Comparison of ENCODE assay signal across 13 cellular contexts in genomic region chr6:41527721-41528408, GRCh38. TPM values are rescaled to one million over a fixed set of nuclear protein-coding genes. Genes with fewer than 3 reads are reported as not detected.
DNase-seq lines count a peak whose midpoint lies in the region; ATAC-seq and TF ChIP-seq lines count a peak whose summit lies in the region.
"Had no signal": no experiment of that assay in that cellular context is flagged by ENCODE, and none has a peak within 500 bp of the region (broad histone marks: within the 10 kb centered on the region; RNA-seq: fewer than 3 reads in every experiment).

No MANE protein-coding gene starts in this region.

- POLR2A ChIA-PET in activated CD4-positive, alpha-beta memory T cell treated with anti-CD3 and anti-CD28 coated beads for 36 hours (lab: Charles Lee), result no interaction called here

- H3K4me3 ChIP-seq in osteoblast (ENCODE audit: insufficient read depth, low read length), result peak overlapping the region; percentile 37

- H3K27ac Mint-ChIP-seq in endothelial cell (ENCODE audit: unreplicated experiment), result peak overlapping the region; percentile 52
- H3K27ac Mint-ChIP-seq in activated CD4-positive, alpha-beta memory T cell treated with anti-CD3 and anti-CD28 coated beads for 36 hours, result no peak overlapping the region
- H3K27ac Mint-ChIP-seq: activated T-helper 17 cell treated with anti-CD3 and anti-CD28 coated beads, Interleukin-2, amount 50 U/mL, for 72 hours; effector memory CD8-positive, alpha-beta T cell had no signal

- peak overlapping the region; percentile 67 for H3K4me2 ChIP-seq in osteoblast (ENCODE audit: insufficient read depth, low read length)

- no peak overlapping the region for H3K27ac ChIP-seq in osteoblast (ENCODE audit: low read depth, low read length)

- H4K20me1 ChIP-seq in osteoblast (ENCODE audit: insufficient read depth, low read length), result no peaks in the 10 kb centered on the region

- no peaks in the 10 kb centered on the region for H3K9me3 Mint-ChIP-seq in endothelial cell (ENCODE audit: unreplicated experiment)
- H3K9me3 Mint-ChIP-seq in activated CD4-positive, alpha-beta memory T cell treated with anti-CD3 and anti-CD28 coated beads for 36 hours, result no peaks in the 10 kb centered on the region
- H3K9me3 Mint-ChIP-seq: activated T-helper 17 cell treated with anti-CD3 and anti-CD28 coated beads, Interleukin-2, amount 50 U/mL, for 72 hours; effector memory CD8-positive, alpha-beta T cell had no signal

- H3K27me3 ChIP-seq in osteoblast (ENCODE audit: insufficient read depth, low read length), result peaks cover 28% of the 10 kb centered on the region

- CTCF ChIA-PET in activated CD4-positive, alpha-beta memory T cell treated with anti-CD3 and anti-CD28 coated beads for 36 hours (lab: Charles Lee), result no interaction called here

- intact Hi-C loops in activated CD4-positive, alpha-beta memory T cell treated with anti-CD3 and anti-CD28 coated beads for 36 hours (cut with micrococcal nuclease), result no loop called here

- H3K36me3 ChIP-seq in osteoblast (ENCODE audit: insufficient read depth, low read length), result no peaks in the 10 kb centered on the region

- H2AFZ ChIP-seq in osteoblast (ENCODE audit: low read length), result peak overlapping the region; percentile 70

- DNase-seq in D341Med (ENCODE audit: low spot score), result peak; percentile 78
- DNase-seq in NCI-H510A (lab: John Stamatoyannopoulos, UW), result peak; percentile 45
- no peak for DNase-seq in endothelial cell (ENCODE audit: low spot score)
- peak; percentile 90 for DNase-seq in osteoblast (ENCODE audit: insufficient read length, low spot score, missing footprints)
- DNase-seq in C1 segment of cervical spinal cord (lab: John Stamatoyannopoulos, UW), result no peak
- DNase-seq in activated CD4-positive, alpha-beta memory T cell treated with anti-CD3 and anti-CD28 coated beads for 36 hours, result no peak
- no peak for DNase-seq in cerebellar nuclear complex (lab: John Stamatoyannopoulos, UW)
- DNase-seq: DMS53; effector memory CD8-positive, alpha-beta T cell; NCI-H446 treated with DMSO at 0.1 percent for 48 hours; stimulated activated naive CD4-positive, alpha-beta T cell had no signal

- peaks cover 11% of the 10 kb centered on the region for H3K4me1 Mint-ChIP-seq in endothelial cell (ENCODE audit: unreplicated experiment)
- H3K4me1 Mint-ChIP-seq in activated CD4-positive, alpha-beta memory T cell treated with anti-CD3 and anti-CD28 coated beads for 36 hours (ENCODE audit: low read depth), result peaks cover 23% of the 10 kb centered on the region

- H3K4me3 Mint-ChIP-seq in endothelial cell (ENCODE audit: unreplicated experiment), result no peak overlapping the region
- H3K4me3 Mint-ChIP-seq in activated CD4-positive, alpha-beta memory T cell treated with anti-CD3 and anti-CD28 coated beads for 36 hours, result no peak overlapping the region
- H3K4me3 Mint-ChIP-seq: activated T-helper 17 cell treated with anti-CD3 and anti-CD28 coated beads, Interleukin-2, amount 50 U/mL, for 72 hours; effector memory CD8-positive, alpha-beta T cell had no signal

- no peaks in the 10 kb centered on the region for H3K36me3 Mint-ChIP-seq in endothelial cell (ENCODE audit: low read depth, unreplicated experiment)
- H3K36me3 Mint-ChIP-seq in activated CD4-positive, alpha-beta memory T cell treated with anti-CD3 and anti-CD28 coated beads for 36 hours, result no peaks in the 10 kb centered on the region

- TF ChIP-seq CTCF in endothelial cell (IDR thresholded peaks at IDR 0.05; ENCODE audit: unreplicated experiment) (no peak), osteoblast (IDR thresholded peaks at IDR 0.05; ENCODE audit: extremely low read depth, low read depth, low read length) (no peak)

- no peak for ATAC-seq in HG02840 (IDR thresholded peaks at IDR 0.05; ENCODE audit: low FRiP score, unreplicated experiment)
- ATAC-seq: activated T-helper 17 cell treated with anti-CD3 and anti-CD28 coated beads, Interleukin-2, amount 50 U/mL, for 72 hours; effector memory CD8-positive, alpha-beta T cell had no signal

- no peaks in the 10 kb centered on the region for H3K79me2 ChIP-seq in osteoblast (ENCODE audit: insufficient read depth, low read length)

- H3K9me3 ChIP-seq in osteoblast (ENCODE audit: low read depth, low read length), result no peaks in the 10 kb centered on the region

- H3K4me1 ChIP-seq in osteoblast (ENCODE audit: insufficient read depth, low read length), result peaks cover 11% of the 10 kb centered on the region

- peaks cover 14% of the 10 kb centered on the region for H3K27me3 Mint-ChIP-seq in endothelial cell (ENCODE audit: unreplicated experiment)
- peaks cover 9% of the 10 kb centered on the region for H3K27me3 Mint-ChIP-seq in activated CD4-positive, alpha-beta memory T cell treated with anti-CD3 and anti-CD28 coated beads for 36 hours

RNA-seq across cellular contexts. Expression of gene FOXP4, which starts 18.3 kb away (rescaled TPM):
- 32.5 TPM for total RNA-seq in endothelial cell (ENCODE audit: unreplicated experiment)
- 2.9 and 3.3 TPM in 2 replicates for total RNA-seq in osteoblast
- total RNA-seq in activated CD4-positive, alpha-beta memory T cell treated with anti-CD3 and anti-CD28 coated beads for 36 hours, result 10 to 100 TPM; 19.5 to 21.6 TPM

Comparison
In these comparisons a context has a peak if more than half of its experiments do, and no peak if none do; other contexts are left out.
1. DNase-seq: peak in D341Med (single experiment), NCI-H510A (single experiment) and osteoblast (single experiment); none in endothelial cell (single experiment), C1 segment of cervical spinal cord (0 of 14), activated CD4-positive, alpha-beta memory T cell treated with anti-CD3 and anti-CD28 coated beads for 36 hours (single experiment) and cerebellar nuclear complex (0 of 2).